Comparison of ENCODE assay signal across 20 cellular contexts in genomic region chr3:156657862-156658731, GRCh38. TPM values are rescaled to one million over a fixed set of nuclear protein-coding genes. Genes with fewer than 3 reads are reported as not detected.
DNase-seq lines count a peak whose midpoint lies in the region; ATAC-seq, FAIRE-seq and TF ChIP-seq lines count a peak whose summit lies in the region.
"Had no signal": no experiment of that assay in that cellular context is flagged by ENCODE, and none has a peak within 500 bp of the region (broad histone marks: within the 10 kb centered on the region; RNA-seq: fewer than 3 reads in every experiment).

No MANE protein-coding gene starts in this region.

- H3K79me2 ChIP-seq in HepG2 (ENCODE audit: insufficient read depth, low read length): no peaks in the 10 kb centered on the region

- H3K9me3 Mint-ChIP-seq in nephron progenitor cell: peaks cover 4% of the 10 kb centered on the region
- H3K9me3 Mint-ChIP-seq: CD4-positive, alpha-beta T cell had no signal

- DNase-seq in LoVo (ENCODE audit: low spot score) (peak; percentile 23), colonic mucosa (peak; percentile 73), nephron progenitor cell (no peak), DMS114 treated with DMSO at 0.1 percent for 48 hours (lab: John Stamatoyannopoulos, UW; ENCODE audit: unreplicated experiment) (no peak), NCI-H2227 treated with DMSO at 0.1 percent for 48 hours (lab: John Stamatoyannopoulos, UW) (no peak), NCI-H524 (lab: John Stamatoyannopoulos, UW) (no peak), HepG2 (ENCODE audit: low spot score) (no peak)
- DNase-seq: ACHN; C1 segment of cervical spinal cord; CD4-positive, alpha-beta T cell; DMS153; DMS79 treated with DMSO at 0.1 percent for 48 hours; EL; HCEC 1CT; KBM-7 had no signal

- in situ Hi-C loops in HepG2 (cut with HindIII; ENCODE audit: extremely low pct_ligation_motif_present, low pct_unique_long_range_greater_than_20kb): no loop called here

- H3K4me1 ChIP-seq in HEK293 (ENCODE audit: control insufficient read depth, insufficient read depth, low read length) (peaks cover 5% of the 10 kb centered on the region), colonic mucosa (no peaks in the 10 kb centered on the region), HepG2 (ENCODE audit: insufficient read depth, low read length) (no peaks in the 10 kb centered on the region)

- no peak for TF ChIP-seq RAD21 in HepG2 (CRISPR knock-in tag; IDR thresholded peaks at IDR 0.05)

- no peaks in the 10 kb centered on the region for H3K36me3 Mint-ChIP-seq in nephron progenitor cell (ENCODE audit: low read depth)

- TF ChIP-seq CTCF in HEK293 (tag by site-specific recombination; IDR thresholded peaks at IDR 0.05): no peak
- no peak for TF ChIP-seq CTCF in colonic mucosa (IDR thresholded peaks at IDR 0.05)
- TF ChIP-seq CTCF in nephron progenitor cell (IDR thresholded peaks at IDR 0.05): no peak
- TF ChIP-seq CTCF in HepG2 (CRISPR knock-in tag; IDR thresholded peaks at IDR 0.05): no peak

- BruUV-seq in HepG2 (replicated peaks; lab: Mats Ljungman, UMichigan): no TSS peak

- no peak overlapping the region for H3K4me2 ChIP-seq in HepG2 (ENCODE audit: low read depth, low read length)

- POLR2A ChIA-PET in HEK293 (lab: Yijun Ruan, JAX): no interaction called here
- POLR2A ChIA-PET in HepG2 (lab: Yijun Ruan, JAX): no interaction called here

- no peaks in the 10 kb centered on the region for H3K36me3 ChIP-seq in HEK293 (ENCODE audit: control insufficient read depth in 2 of 2, insufficient read depth in 1 of 2, low read length in 2 of 2)
- no peaks in the 10 kb centered on the region for H3K36me3 ChIP-seq in colonic mucosa
- H3K36me3 ChIP-seq in HepG2 (replicated peaks in 1 of 2; ENCODE audit: control insufficient read depth in 1 of 2, insufficient read depth in 2 of 2, low read length in 2 of 2): no peaks in the 10 kb centered on the region

- H4K20me1 ChIP-seq in HepG2 (ENCODE audit: insufficient read depth, low read length): no peaks in the 10 kb centered on the region

- H3K27me3 ChIP-seq in colonic mucosa (no peaks in the 10 kb centered on the region), HepG2 (ENCODE audit: control insufficient read depth in 1 of 2, insufficient read depth in 2 of 2, low read length in 2 of 2) (no peaks in the 10 kb centered on the region; a peak in 2 of 5 replicates)

- CTCF ChIA-PET in HEK293 (lab: Yijun Ruan, JAX) (interaction anchor here (0.7 kb wide), 2 partner anchors 41 to 125 kb away, joined by 3 to 4 read pairs; no protein-coding TSS in a partner anchor), HepG2 (lab: Yijun Ruan, JAX; ENCODE audit: low intra/inter-chr PET ratio, low total read pairs) (no interaction called here)

- H3K9ac ChIP-seq in colonic mucosa (ENCODE audit: low read depth in 2 of 2, low read length in 2 of 2): no peak overlapping the region
- H3K9ac ChIP-seq in HepG2 (ENCODE audit: insufficient read depth, low read depth, low read length): no peak overlapping the region

- no peak overlapping the region for H3K4me3 Mint-ChIP-seq in nephron progenitor cell
- H3K4me3 Mint-ChIP-seq: B cell; CD4-positive, alpha-beta T cell had no signal

- H3K4me3 ChIP-seq in HEK293 (ENCODE audit: low read depth, low read length): no peak overlapping the region
- no peak overlapping the region for H3K4me3 ChIP-seq in colonic mucosa
- H3K4me3 ChIP-seq in HepG2 (replicated peaks in 1 of 3; ENCODE audit: insufficient read depth in 1 of 3, low read depth in 2 of 3, low read length in 3 of 3): no peak overlapping the region

- intact Hi-C loops in colonic mucosa (cut with DNase I) (loop anchor here (10.0 kb wide), 1 partner anchor 93 kb away; no protein-coding TSS in a partner anchor), HepG2 (cut with micrococcal nuclease; ENCODE audit: unreplicated experiment) (no loop called here)

- no peaks in the 10 kb centered on the region for H3K27me3 Mint-ChIP-seq in nephron progenitor cell (ENCODE audit: low read depth, poor library complexity)
- H3K27me3 Mint-ChIP-seq: B cell; CD4-positive, alpha-beta T cell had no signal

- H3K27ac Mint-ChIP-seq in nephron progenitor cell: peak overlapping the region; percentile 80
- H3K27ac Mint-ChIP-seq: B cell; CD4-positive, alpha-beta T cell had no signal

- no peak for ATAC-seq in HepG2

- FAIRE-seq in HepG2 (lab: Jason Lieb, UNC): no peak
- FAIRE-seq: G401.6, GM12892, HTR-8/SVneo had no signal

- H3K27ac ChIP-seq in HEK293 (ENCODE audit: extremely low read depth, low read depth, low read length): no peak overlapping the region; the same call in 1 of the 2 replicates
- no peak overlapping the region for H3K27ac ChIP-seq in colonic mucosa
- no peak overlapping the region for H3K27ac ChIP-seq in HepG2 (ENCODE audit: extremely low read length, insufficient read depth, low read length)

- TF ChIP-seq POLR2A in HepG2 (IDR thresholded peaks at IDR 0.05; ENCODE audit: insufficient read depth in 1 of 2, low read depth in 2 of 2, low read length in 2 of 2): no peak

- WGBS in HepG2 (ENCODE audit: low lambda C conversion rate): 49% methylated on average over 4 of the region's 4 CpGs

- H3K9me3 ChIP-seq in HEK293 (ENCODE audit: control insufficient read depth, insufficient read depth, low read depth, low read length): no peaks in the 10 kb centered on the region
- H3K9me3 ChIP-seq in colonic mucosa: no peaks in the 10 kb centered on the region
- H3K9me3 ChIP-seq in HepG2 (ENCODE audit: low read length): no peaks in the 10 kb centered on the region

- H3K4me1 Mint-ChIP-seq in nephron progenitor cell: peaks cover 24% of the 10 kb centered on the region

- TF ChIP-seq EP300 in HepG2 (IDR thresholded peaks at IDR 0.05; ENCODE audit: low read depth in 2 of 2, low read length in 2 of 2) (no peak), HepG2 (CRISPR knock-in tag; IDR thresholded peaks at IDR 0.05; ENCODE audit: borderline replicate concordance) (no peak)

- no peak overlapping the region for H2AFZ ChIP-seq in HepG2 (ENCODE audit: low read length)

TF ChIP-seq in HEK293, 187 proteins besides CTCF, POLR2A, EP300 and RAD21 (continues in another document):
- TF ChIP-seq ZNF610 (tag by site-specific recombination; IDR thresholded peaks at IDR 0.05; ENCODE audit: borderline replicate concordance) (peak; percentile 66; the same call in 1 of the 2 replicates), SP2 (tag by site-specific recombination; IDR thresholded peaks at IDR 0.05) (no peak), ZBTB44 (tag by site-specific recombination; IDR thresholded peaks at IDR 0.05) (peak; percentile 67; the same call in 1 of the 2 replicates)

TF ChIP-seq in HepG2, 621 proteins besides CTCF, POLR2A, EP300 and RAD21 (continues in another document):
- TF ChIP-seq TBP (CRISPR knock-in tag; IDR thresholded peaks at IDR 0.05) (no peak), KLF16 (CRISPR knock-in tag; IDR thresholded peaks at IDR 0.05) (no peak), PCBP2 (optimal IDR thresholded peaks at IDR 0.05; ENCODE audit: low read depth, low read length, poor library complexity, severe bottlenecking) (no peak), SMYD3 (CRISPR knock-in tag; IDR thresholded peaks at IDR 0.05) (no peak), RORA (CRISPR knock-in tag; IDR thresholded peaks at IDR 0.05) (no peak), CAMTA2 (CRISPR knock-in tag; IDR thresholded peaks at IDR 0.05; ENCODE audit: borderline replicate concordance) (no peak), ELF3 (CRISPR knock-in tag; IDR thresholded peaks at IDR 0.05) (no peak), DMTF1 (CRISPR knock-in tag; IDR thresholded peaks at IDR 0.05) (no peak), ZNF572 (CRISPR knock-in tag; IDR thresholded peaks at IDR 0.05) (no peak), PHF5A (CRISPR knock-in tag; IDR thresholded peaks at IDR 0.05; ENCODE audit: low read depth, unreplicated experiment) (no peak)

RNA-seq across cellular contexts. Expression of gene TIPARP, which starts 16.3 kb away (rescaled TPM):
- total RNA-seq in colonic mucosa (10 to 100 TPM; 15.2 to 30.2 TPM), HepG2 (2016; rRNA removed; fragmentation: Illumina TruSeq; extraction: Trizol) (19.7 and 25.4 TPM in 2 replicates)
- 4.3 and 4.5 TPM in 2 replicates for total RNA-seq in HepG2 (2016; cell fraction: cytosol; rRNA removed; fragmentation: Illumina TruSeq; extraction: Trizol; ENCODE audit: low read depth)
- 19.9 and 26.0 TPM in 2 replicates for total RNA-seq in HepG2 (2016; cell fraction: insoluble cytoplasmic fraction; rRNA removed; fragmentation: Illumina TruSeq; extraction: Trizol)
- 10.5 and 12.3 TPM in 2 replicates for total RNA-seq in HepG2 (2016; cell fraction: membrane; rRNA removed; fragmentation: Illumina TruSeq; extraction: Trizol)
- 22.2 and 24.2 TPM in 2 replicates for total RNA-seq in HepG2 (2016; cell fraction: nucleus; rRNA removed; fragmentation: Illumina TruSeq; extraction: Trizol)
- 6.6 and 7.3 TPM in 2 replicates for polyA plus RNA-seq in HepG2 (2011; rRNA removed)
- 2.1 and 4.5 TPM in 2 replicates for polyA plus RNA-seq in HepG2 (2011; cell fraction: cytosol; rRNA removed)
- 3.6 and 4.6 TPM in 2 replicates for polyA plus RNA-seq in HepG2 (2011; cell fraction: nucleus; rRNA removed)
- polyA plus RNA-seq in HepG2 (2012): 10.5 and 10.6 TPM in 2 replicates
- polyA plus RNA-seq in HepG2 (2016; cell fraction: cytosol; fragmentation: Illumina TruSeq; extraction: Trizol; ENCODE audit: low read depth): 0.74 and 0.79 TPM in 2 replicates
- 14.7 and 18.3 TPM in 2 replicates for polyA plus RNA-seq in HepG2 (2016; cell fraction: insoluble cytoplasmic fraction; fragmentation: Illumina TruSeq; extraction: Trizol; ENCODE audit: low read depth)
- polyA plus RNA-seq in HepG2 (2016; cell fraction: membrane; fragmentation: Illumina TruSeq; extraction: Trizol; ENCODE audit: low read depth): 2.9 and 3.6 TPM in 2 replicates
- polyA plus RNA-seq in HepG2 (2016; cell fraction: nucleus; fragmentation: Illumina TruSeq; extraction: Trizol; ENCODE audit: insufficient read depth, low read depth): 11.9 and 13.5 TPM in 2 replicates
- 4.9 and 12.3 TPM in 2 replicates for polyA minus RNA-seq in HepG2 (2011; rRNA and poly(A)+ RNA removed; ENCODE audit: low replicate concordance)
- polyA minus RNA-seq in HepG2 (2011; cell fraction: cytosol; rRNA and poly(A)+ RNA removed): 6.4 and 8.5 TPM in 2 replicates
- 33.6 and 42.5 TPM in 2 replicates for polyA minus RNA-seq in HepG2 (2011; cell fraction: nucleus; rRNA and poly(A)+ RNA removed)

Comparison
In these comparisons a context has a peak if more than half of its experiments do, and no peak if none do; other contexts are left out.
1. DNase-seq: peak in LoVo (single experiment) and colonic mucosa (single experiment); none in nephron progenitor cell (single experiment), DMS114 treated with DMSO at 0.1 percent for 48 hours (single experiment), NCI-H2227 treated with DMSO at 0.1 percent for 48 hours (single experiment), NCI-H524 (0 of 2) and HepG2 (single experiment).
2. Of the 63 proteins assayed by ChIP-seq in both HepG2 and HEK293: peak only in HepG2: none; only in HEK293: MZF1, PRDM10, PRDM4, ZBTB44, ZNF18, ZNF335 and 2 more; in both: none; in neither: 55.